In the genomic region with DNA sequence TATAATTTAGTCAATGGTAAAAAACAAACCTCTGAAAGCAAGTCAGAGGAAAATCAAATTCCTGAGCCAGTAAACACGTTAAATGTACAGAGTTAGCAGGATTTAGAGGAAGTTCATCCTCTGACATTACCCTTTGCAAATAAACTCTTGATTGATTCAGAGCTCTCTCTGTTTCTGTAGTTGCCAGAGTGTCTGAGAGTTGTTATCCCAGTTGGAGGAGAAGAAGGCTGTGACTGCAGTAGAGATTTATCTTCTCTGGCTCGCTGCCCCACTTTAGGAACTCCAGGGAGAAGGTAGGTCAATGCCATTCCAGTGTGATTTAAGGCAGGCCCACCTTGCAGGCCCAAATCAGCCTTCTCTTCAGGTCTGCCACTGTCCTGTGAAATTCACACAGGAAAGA, we compare ENCODE assay signal across 29 cellular contexts.
"Had no signal": no experiment of that assay in that cellular context is flagged by ENCODE, and none has a peak within 500 bp of the region (broad histone marks: within the 10 kb centered on the region; RNA-seq: fewer than 3 reads in every experiment).

No MANE protein-coding gene starts in this region.

- H3K4me1 ChIP-seq: adrenal gland, ascending aorta, right lobe of liver, vagina had no signal

- ATAC-seq: activated CD8-positive, alpha-beta memory T cell treated with anti-CD3 and anti-CD28 coated beads, Interleukin-2, amount 10 ng/mL, durations not matched to agents 7 days and 5 days; activated CD8-positive, alpha-beta T cell treated with anti-CD3 and anti-CD28 coated beads, Interleukin-2, amount 10 ng/mL, durations not matched to agents 7 days and 5 days; activated T-cell treated with anti-CD3 and anti-CD28 coated beads, Interleukin-2, amount 50 U/mL, for 72 hours; esophagus mucosa; left lung; right lobe of liver; stimulated activated naive CD8-positive, alpha-beta T cell treated with anti-CD3 and anti-CD28 coated beads, Interleukin-15, Interleukin-2, amounts not matched to agents 100 U/mL and 50 U/mL, for 24 hours; WTC11 had no signal

- H3K36me3 Mint-ChIP-seq: activated CD8-positive, alpha-beta memory T cell treated with anti-CD3 and anti-CD28 coated beads, Interleukin-2, amount 10 ng/mL, durations not matched to agents 7 days and 5 days; activated naive CD8-positive, alpha-beta T cell treated with anti-CD3 and anti-CD28 coated beads for 36 hours; WTC11 had no signal

- H3K36me3 ChIP-seq: adrenal gland, ascending aorta, left lung, right lobe of liver, thoracic aorta, upper lobe of left lung, vagina had no signal

- H3K27me3 Mint-ChIP-seq: activated CD4-positive, alpha-beta T cell treated with anti-CD3 and anti-CD28 coated beads, Interleukin-2, amount 10 ng/mL, durations not matched to agents 7 days and 5 days; activated naive CD8-positive, alpha-beta T cell treated with anti-CD3 and anti-CD28 coated beads for 36 hours; central memory CD8-positive, alpha-beta T cell had no signal

- H3K9me3 Mint-ChIP-seq: activated CD4-positive, alpha-beta T cell treated with anti-CD3 and anti-CD28 coated beads, Interleukin-2, amount 10 ng/mL, durations not matched to agents 7 days and 5 days; activated naive CD8-positive, alpha-beta T cell treated with anti-CD3 and anti-CD28 coated beads for 36 hours; activated T-cell treated with anti-CD3 and anti-CD28 coated beads, Interleukin-2, amount 50 U/mL, for 72 hours; central memory CD8-positive, alpha-beta T cell; dendritic cell treated with granulocyte-macrophage colony-stimulating factor and Interleukin-4, amounts not matched to agents 40 ng/mL and 50 ng/mL, for 4 days; endodermal cell; WTC11 had no signal

- H3K27me3 ChIP-seq: ascending aorta, right lobe of liver, upper lobe of left lung, vagina had no signal

- H3K9me3 ChIP-seq: adrenal gland, ascending aorta, left lung, right lobe of liver, thoracic aorta, upper lobe of left lung, vagina had no signal

- H3K27ac ChIP-seq: adrenal gland, ascending aorta, left lung, right lobe of liver, thoracic aorta, upper lobe of left lung, vagina had no signal

- H3K27ac Mint-ChIP-seq: activated CD4-positive, alpha-beta T cell treated with anti-CD3 and anti-CD28 coated beads, Interleukin-2, amount 10 ng/mL, durations not matched to agents 7 days and 5 days; activated CD8-positive, alpha-beta memory T cell treated with anti-CD3 and anti-CD28 coated beads, Interleukin-2, amount 10 ng/mL, durations not matched to agents 7 days and 5 days; activated CD8-positive, alpha-beta T cell treated with anti-CD3 and anti-CD28 coated beads, Interleukin-2, amount 10 ng/mL, durations not matched to agents 7 days and 5 days; activated naive CD8-positive, alpha-beta T cell treated with anti-CD3 and anti-CD28 coated beads for 36 hours; activated T-cell treated with anti-CD3 and anti-CD28 coated beads, Interleukin-2, amount 50 U/mL, for 72 hours; dendritic cell treated with granulocyte-macrophage colony-stimulating factor and Interleukin-4, amounts not matched to agents 40 ng/mL and 50 ng/mL, for 4 days; WTC11 had no signal

- H3K4me3 Mint-ChIP-seq: activated CD4-positive, alpha-beta T cell treated with anti-CD3 and anti-CD28 coated beads, Interleukin-2, amount 10 ng/mL, durations not matched to agents 7 days and 5 days; activated CD8-positive, alpha-beta memory T cell treated with anti-CD3 and anti-CD28 coated beads, Interleukin-2, amount 10 ng/mL, durations not matched to agents 7 days and 5 days; activated CD8-positive, alpha-beta T cell treated with anti-CD3 and anti-CD28 coated beads, Interleukin-2, amount 10 ng/mL, durations not matched to agents 7 days and 5 days; activated naive CD8-positive, alpha-beta T cell treated with anti-CD3 and anti-CD28 coated beads for 36 hours; activated T-cell treated with anti-CD3 and anti-CD28 coated beads, Interleukin-2, amount 50 U/mL, for 72 hours; central memory CD8-positive, alpha-beta T cell; dendritic cell treated with granulocyte-macrophage colony-stimulating factor and Interleukin-4, amounts not matched to agents 40 ng/mL and 50 ng/mL, for 4 days; endodermal cell; WTC11 had no signal

- H3K4me3 ChIP-seq: adrenal gland, ascending aorta, left lung, lung, right lobe of liver, thoracic aorta, upper lobe of left lung, vagina had no signal

- DNase-seq: activated CD4-positive, alpha-beta T cell treated with anti-CD3 and anti-CD28 coated beads for 1 hour; activated CD4-positive, alpha-beta T cell treated with anti-CD3 and anti-CD28 coated beads, Interleukin-2, amount 10 ng/mL, durations not matched to agents 7 days and 5 days; activated CD8-positive, alpha-beta memory T cell treated with anti-CD3 and anti-CD28 coated beads, Interleukin-2, amount 10 ng/mL, durations not matched to agents 7 days and 5 days; activated CD8-positive, alpha-beta T cell treated with anti-CD3 and anti-CD28 coated beads, Interleukin-2, amount 10 ng/mL, durations not matched to agents 7 days and 5 days; activated naive CD4-positive, alpha-beta T cell treated with Interleukin-2 at 50 U/mL for 16 hours; activated naive CD8-positive, alpha-beta T cell treated with anti-CD3 and anti-CD28 coated beads for 36 hours; activated T-cell treated with anti-CD3 and anti-CD28 coated beads for 4 hours; activated T-cell treated with anti-CD3 and anti-CD28 coated beads, Interleukin-2, amount 50 U/mL, for 72 hours; adrenal gland; endodermal cell; foreskin fibroblast; head of caudate nucleus; hypothalamus; left lung; mesendoderm; right lobe of liver; stimulated activated CD4-positive, alpha-beta T cell treated with anti-CD3 and anti-CD28 coated beads, Interleukin-12 subunit alpha, Interleukin-12 subunit beta, amount 100 ng/mL, for 4 hours; stimulated activated CD4-positive, alpha-beta T cell treated with anti-CD3 and anti-CD28 coated beads, Interleukin-4, amount 100 ng/mL, for 1 hour; stimulated activated naive CD8-positive, alpha-beta T cell treated with anti-CD3 and anti-CD28 coated beads, Interleukin-15, Interleukin-2, amounts not matched to agents 100 U/mL and 50 U/mL, for 24 hours; T-helper 2 cell; upper lobe of left lung had no signal
